Comparison of ENCODE assay signal across 8 cellular contexts in genomic region chr1:26529405-26529654, GRCh38. TPM values are rescaled to one million over a fixed set of nuclear protein-coding genes. Genes with fewer than 3 reads are reported as not detected.
A peak's percentile ranks its signal among the peaks of the same experiment; 100 is the strongest.
DNase-seq lines count a peak whose midpoint lies in the region; ATAC-seq and TF ChIP-seq lines count a peak whose summit lies in the region.

No MANE protein-coding gene starts in this region.

- peaks cover 33% of the 10 kb centered on the region for H3K27me3 Mint-ChIP-seq in activated naive CD4-positive, alpha-beta T cell treated with anti-CD3 and anti-CD28 coated beads, Interleukin-2, amount 10 ng/mL, durations not matched to agents 7 days and 5 days
- H3K27me3 Mint-ChIP-seq in activated T-helper 1 cell treated with anti-CD3 and anti-CD28 coated beads, Interleukin-12 subunit alpha, Interleukin-12 subunit beta, Interleukin-2, Interleukin-4 antibody, amounts not matched to agents 30 ng/mL and 10 ng/mL and 1 ng/mL, durations not matched to agents 14 hours and 24 hours and 36 hours (ENCODE audit: insufficient read depth), result peaks cover 5% of the 10 kb centered on the region

- CTCF ChIA-PET in activated naive CD4-positive, alpha-beta T cell treated with anti-CD3 and anti-CD28 coated beads, Interleukin-2, amount 10 ng/mL, durations not matched to agents 7 days and 5 days (lab: Charles Lee), result interaction anchor here (1.5 to 4.0 kb wide), 3 partner anchors 9 to 30 kb away, joined by 3 to 25 read pairs (median 9); no protein-coding TSS in a partner anchor

- H3K27me3 ChIP-seq in kidney epithelial cell (ENCODE audit: control insufficient read depth, insufficient read depth, low read length), result peaks cover under 1% of the 10 kb centered on the region
- no peaks in the 10 kb centered on the region for H3K27me3 ChIP-seq in upper lobe of left lung

- H3K9me3 Mint-ChIP-seq in activated naive CD4-positive, alpha-beta T cell treated with anti-CD3 and anti-CD28 coated beads, Interleukin-2, amount 10 ng/mL, durations not matched to agents 7 days and 5 days, result no peaks in the 10 kb centered on the region
- no peaks in the 10 kb centered on the region for H3K9me3 Mint-ChIP-seq in activated T-helper 1 cell treated with anti-CD3 and anti-CD28 coated beads, Interleukin-12 subunit alpha, Interleukin-12 subunit beta, Interleukin-2, Interleukin-4 antibody, amounts not matched to agents 30 ng/mL and 10 ng/mL and 1 ng/mL, durations not matched to agents 14 hours and 24 hours and 36 hours

- peak overlapping the region; percentile 77 to 97 (median 89) for H3K27ac ChIP-seq in upper lobe of left lung

- peaks cover 38% of the 10 kb centered on the region for H3K4me1 Mint-ChIP-seq in activated naive CD4-positive, alpha-beta T cell treated with anti-CD3 and anti-CD28 coated beads, Interleukin-2, amount 10 ng/mL, durations not matched to agents 7 days and 5 days
- H3K4me1 Mint-ChIP-seq in activated T-helper 1 cell treated with anti-CD3 and anti-CD28 coated beads, Interleukin-12 subunit alpha, Interleukin-12 subunit beta, Interleukin-2, Interleukin-4 antibody, amounts not matched to agents 30 ng/mL and 10 ng/mL and 1 ng/mL, durations not matched to agents 14 hours and 24 hours and 36 hours (ENCODE audit: low read depth), result peaks cover 39% of the 10 kb centered on the region

- H3K4me3 Mint-ChIP-seq in activated naive CD4-positive, alpha-beta T cell treated with anti-CD3 and anti-CD28 coated beads, Interleukin-2, amount 10 ng/mL, durations not matched to agents 7 days and 5 days, result peak overlapping the region; percentile 82
- peak overlapping the region; percentile 94 for H3K4me3 Mint-ChIP-seq in activated T-helper 1 cell treated with anti-CD3 and anti-CD28 coated beads, Interleukin-12 subunit alpha, Interleukin-12 subunit beta, Interleukin-2, Interleukin-4 antibody, amounts not matched to agents 30 ng/mL and 10 ng/mL and 1 ng/mL, durations not matched to agents 14 hours and 24 hours and 36 hours

- intact Hi-C loops in activated T-helper 1 cell treated with anti-CD3 and anti-CD28 coated beads, Interleukin-12 subunit alpha, Interleukin-12 subunit beta, Interleukin-2, Interleukin-4 antibody, amounts not matched to agents 30 ng/mL and 10 ng/mL and 1 ng/mL, durations not matched to agents 14 hours and 24 hours and 36 hours (cut with micrococcal nuclease), result loop anchor here (1.0 kb wide), 2 partner anchors 13 to 28 kb away; no protein-coding TSS in a partner anchor

- H3K36me3 Mint-ChIP-seq in activated naive CD4-positive, alpha-beta T cell treated with anti-CD3 and anti-CD28 coated beads, Interleukin-2, amount 10 ng/mL, durations not matched to agents 7 days and 5 days, result peaks cover 5% of the 10 kb centered on the region
- no peaks in the 10 kb centered on the region for H3K36me3 Mint-ChIP-seq in activated T-helper 1 cell treated with anti-CD3 and anti-CD28 coated beads, Interleukin-12 subunit alpha, Interleukin-12 subunit beta, Interleukin-2, Interleukin-4 antibody, amounts not matched to agents 30 ng/mL and 10 ng/mL and 1 ng/mL, durations not matched to agents 14 hours and 24 hours and 36 hours (ENCODE audit: low read depth)

- H3K27ac Mint-ChIP-seq in activated naive CD4-positive, alpha-beta T cell treated with anti-CD3 and anti-CD28 coated beads, Interleukin-2, amount 10 ng/mL, durations not matched to agents 7 days and 5 days, result peak overlapping the region; percentile 69
- H3K27ac Mint-ChIP-seq in activated T-helper 1 cell treated with anti-CD3 and anti-CD28 coated beads, Interleukin-12 subunit alpha, Interleukin-12 subunit beta, Interleukin-2, Interleukin-4 antibody, amounts not matched to agents 30 ng/mL and 10 ng/mL and 1 ng/mL, durations not matched to agents 14 hours and 24 hours and 36 hours, result peak overlapping the region; percentile 93

- no peak for DNase-seq in activated naive CD4-positive, alpha-beta T cell treated with anti-CD3 and anti-CD28 coated beads, Interleukin-2, amount 10 ng/mL, durations not matched to agents 7 days and 5 days
- DNase-seq in activated naive CD4-positive, alpha-beta T cell (lab: John Stamatoyannopoulos, UW), result no peak
- no peak for DNase-seq in activated T-helper 1 cell treated with anti-CD3 and anti-CD28 coated beads, Interleukin-12 subunit alpha, Interleukin-12 subunit beta, Interleukin-2, Interleukin-4 antibody, amounts not matched to agents 30 ng/mL and 10 ng/mL and 1 ng/mL, durations not matched to agents 14 hours and 24 hours and 36 hours (ENCODE audit: low spot score)
- DNase-seq in kidney epithelial cell (ENCODE audit: low read depth) (no peak), upper lobe of left lung (no peak), GM13977 (ENCODE audit: low spot score) (no peak)

- H3K4me3 ChIP-seq in kidney epithelial cell (ENCODE audit: low read depth, low read length) (peak overlapping the region; percentile 39), upper lobe of left lung (peak overlapping the region in 3 of 4 donors; percentile 89 to 97 (median 90))

- H3K9me3 ChIP-seq in upper lobe of left lung, result no peaks in the 10 kb centered on the region

- in situ Hi-C loops in GM13977 (cut with MboI; ENCODE audit: low pct_unique_long_range_greater_than_20kb, low sequenced_read_pairs, unreplicated experiment), result no loop called here

- TF ChIP-seq POLR2A in upper lobe of left lung (IDR thresholded peaks at IDR 0.05), result no peak

- TF ChIP-seq CTCF in kidney epithelial cell (IDR thresholded peaks at IDR 0.05; ENCODE audit: insufficient read depth, low read length, poor library complexity, severe bottlenecking) (no peak), upper lobe of left lung (IDR thresholded peaks at IDR 0.05) (no peak), GM13977 (IDR thresholded peaks at IDR 0.05; ENCODE audit: extremely low read depth, insufficient read depth, missing control alignments) (no peak)

- no peak for ATAC-seq in upper lobe of left lung (ENCODE audit: low FRiP score in 2 of 2)
- no peak for ATAC-seq in HG02642 (IDR thresholded peaks at IDR 0.05; ENCODE audit: poor library complexity, unreplicated experiment)
- no peak for ATAC-seq in HG03159 (IDR thresholded peaks at IDR 0.05; ENCODE audit: unreplicated experiment)

- WGBS in upper lobe of left lung, 2 donors, result 0% methylated on average over 3 to 5 of the region's 19 CpGs

- no peak for TF ChIP-seq EP300 in upper lobe of left lung (IDR thresholded peaks at IDR 0.05)

- H3K36me3 ChIP-seq in kidney epithelial cell (ENCODE audit: control insufficient read depth, insufficient read depth, low read length), result no peaks in the 10 kb centered on the region
- H3K36me3 ChIP-seq in upper lobe of left lung, result no peaks in the 10 kb centered on the region

- peaks cover 32 to 57% (median 45%) of the 10 kb centered on the region in 4 donors for H3K4me1 ChIP-seq in upper lobe of left lung

RNA-seq across cellular contexts. Expression of gene RPS6KA1, which starts 0.2 kb away (rescaled TPM):
- 324 and 331 TPM in 2 replicates for total RNA-seq in activated T-helper 1 cell treated with anti-CD3 and anti-CD28 coated beads, Interleukin-12 subunit alpha, Interleukin-12 subunit beta, Interleukin-2, Interleukin-4 antibody, amounts not matched to agents 30 ng/mL and 10 ng/mL and 1 ng/mL, durations not matched to agents 14 hours and 24 hours and 36 hours
- total RNA-seq in kidney epithelial cell, result 48.1 and 48.5 TPM in 2 replicates
- total RNA-seq in upper lobe of left lung, result 100 to 1,000 TPM in 4 of 6 donors, 10 to 100 TPM in 2; 91.1 to 161 (median 120) TPM

RNA-seq across cellular contexts. Expression of gene HMGN2, which starts 57.1 kb away (rescaled TPM):
- total RNA-seq in activated T-helper 1 cell treated with anti-CD3 and anti-CD28 coated beads, Interleukin-12 subunit alpha, Interleukin-12 subunit beta, Interleukin-2, Interleukin-4 antibody, amounts not matched to agents 30 ng/mL and 10 ng/mL and 1 ng/mL, durations not matched to agents 14 hours and 24 hours and 36 hours, result 492 and 496 TPM in 2 replicates
- total RNA-seq in kidney epithelial cell (126 and 131 TPM in 2 replicates), upper lobe of left lung (100 to 1,000 TPM; 166 to 378 (median 267) TPM)
